8 cellular contexts compared by ENCODE assay signal in the genomic region with DNA sequence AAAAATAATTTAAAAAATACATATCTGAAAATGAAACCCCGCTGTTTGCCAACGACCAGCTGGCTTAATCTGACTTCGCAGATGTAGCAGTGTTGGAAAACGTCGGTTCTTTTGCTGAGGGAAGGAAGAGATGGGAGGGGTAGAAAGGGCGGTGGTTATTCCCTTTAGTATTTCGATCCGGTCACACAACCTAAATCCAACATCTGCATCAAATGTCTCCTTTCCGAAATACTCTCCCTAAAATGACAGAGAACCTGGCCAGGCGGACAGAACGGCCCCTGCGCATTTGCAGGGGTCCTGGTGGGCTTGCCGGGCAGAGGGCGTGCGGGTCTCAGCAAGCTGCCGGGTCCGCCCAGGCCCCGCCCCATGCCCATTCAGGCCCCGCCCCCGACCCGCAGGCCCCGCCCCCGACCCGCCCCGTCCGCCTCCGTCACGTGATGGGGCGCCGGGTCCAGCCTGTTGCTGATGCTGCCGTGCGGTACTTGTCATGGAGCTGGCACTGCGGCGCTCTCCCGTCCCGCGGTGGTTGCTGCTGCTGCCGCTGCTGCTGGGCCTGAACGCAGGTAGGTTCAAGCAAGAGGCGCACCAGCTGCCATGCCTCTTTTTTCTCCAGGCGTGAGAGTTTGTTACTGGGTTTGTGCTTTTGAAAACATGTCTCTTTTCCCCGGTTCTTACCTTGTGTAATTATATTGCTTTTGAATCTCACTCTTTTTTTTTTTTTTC. TPM values are rescaled to one million over a fixed set of nuclear protein-coding genes. Genes with fewer than 3 reads are reported as not detected.
DNase-seq lines count a peak whose midpoint lies in the region; ATAC-seq and TF ChIP-seq lines count a peak whose summit lies in the region.

A gene with protein sequence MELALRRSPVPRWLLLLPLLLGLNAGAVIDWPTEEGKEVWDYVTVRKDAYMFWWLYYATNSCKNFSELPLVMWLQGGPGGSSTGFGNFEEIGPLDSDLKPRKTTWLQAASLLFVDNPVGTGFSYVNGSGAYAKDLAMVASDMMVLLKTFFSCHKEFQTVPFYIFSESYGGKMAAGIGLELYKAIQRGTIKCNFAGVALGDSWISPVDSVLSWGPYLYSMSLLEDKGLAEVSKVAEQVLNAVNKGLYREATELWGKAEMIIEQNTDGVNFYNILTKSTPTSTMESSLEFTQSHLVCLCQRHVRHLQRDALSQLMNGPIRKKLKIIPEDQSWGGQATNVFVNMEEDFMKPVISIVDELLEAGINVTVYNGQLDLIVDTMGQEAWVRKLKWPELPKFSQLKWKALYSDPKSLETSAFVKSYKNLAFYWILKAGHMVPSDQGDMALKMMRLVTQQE (plus strand): TSS at position 459 of the 723 bp plus-strand sequence. CDS start 29 bp downstream, at position 488.

- TF ChIP-seq POLR2A in Raji (IDR thresholded peaks at IDR 0.05; ENCODE audit: insufficient read depth, low read depth, low read length), result peak; percentile 90

- peaks cover 12% of the 10 kb centered on the region for H3K27me3 ChIP-seq in neural progenitor cell
- H3K27me3 ChIP-seq in stomach smooth muscle (ENCODE audit: control insufficient read depth in 1 of 2, insufficient read depth in 2 of 2, low read length in 2 of 2), result no peaks in the 10 kb centered on the region

- H3K4me1 Mint-ChIP-seq in neural progenitor cell, result peaks cover 30% of the 10 kb centered on the region

- TF ChIP-seq CTCF in foreskin fibroblast (IDR thresholded peaks at IDR 0.05; ENCODE audit: low read depth, low read length), result no peak
- no peak for TF ChIP-seq CTCF in neural progenitor cell (IDR thresholded peaks at IDR 0.05)

- H4K20me1 ChIP-seq in neural progenitor cell (ENCODE audit: low read depth), result no peaks in the 10 kb centered on the region

- peak; percentile 60 for ATAC-seq in GM21786 (IDR thresholded peaks at IDR 0.05; ENCODE audit: unreplicated experiment)

- peaks cover 4% of the 10 kb centered on the region for H3K9me3 Mint-ChIP-seq in neural progenitor cell

- H3K27ac ChIP-seq in neural progenitor cell, result no peak within 1 kb of the TSS
- H3K27ac ChIP-seq in stomach smooth muscle (ENCODE audit: low read length), result peak within 1 kb of the TSS; percentile 31

- DNase-seq in DMS53 (lab: John Stamatoyannopoulos, UW), result peak; percentile 92
- peak; percentile 72 to 74 for DNase-seq in Kasumi-1 (lab: John Stamatoyannopoulos, UW)
- DNase-seq in activated effector memory CD4-positive, alpha-beta T cell treated with anti-CD3 and anti-CD28 coated beads, Interleukin-2, amount 50 U/mL, for 16 hours, result peak; percentile 93
- DNase-seq in foreskin fibroblast, result peak; percentile 68 to 88
- DNase-seq in neural progenitor cell (ENCODE audit: low spot score), result peak; percentile 95

- peak within 1 kb of the TSS; percentile 83 for H3K4me3 Mint-ChIP-seq in neural progenitor cell

- no peaks in the 10 kb centered on the region for H3K79me2 ChIP-seq in neural progenitor cell (ENCODE audit: low read depth)

- H3K9me3 ChIP-seq in neural progenitor cell (ENCODE audit: low read depth), result no peaks in the 10 kb centered on the region
- no peaks in the 10 kb centered on the region for H3K9me3 ChIP-seq in stomach smooth muscle (ENCODE audit: control insufficient read depth in 2 of 2, low read length in 2 of 2)

- H2AFZ ChIP-seq in neural progenitor cell (replicated peaks), result peak within 1 kb of the TSS; percentile 93

- H3F3A ChIP-seq in neural progenitor cell (ENCODE audit: low read depth), result peaks cover 18% of the 10 kb centered on the region

- H3K4me2 ChIP-seq in neural progenitor cell, result peak within 1 kb of the TSS; percentile 97

- H3K36me3 ChIP-seq in neural progenitor cell, result no peaks in the 10 kb centered on the region
- peaks cover 0 to 8% of the 10 kb centered on the region in 2 donors for H3K36me3 ChIP-seq in stomach smooth muscle (ENCODE audit: control insufficient read depth in 2 of 2, insufficient read depth in 2 of 2, low read length in 2 of 2)

- H3K27me3 Mint-ChIP-seq in neural progenitor cell (ENCODE audit: insufficient read depth, low read depth), result no peaks in the 10 kb centered on the region

- peak within 1 kb of the TSS; percentile 47 for H3K27ac Mint-ChIP-seq in neural progenitor cell

- peaks cover 28% of the 10 kb centered on the region for H3K4me1 ChIP-seq in neural progenitor cell
- peaks cover 21% of the 10 kb centered on the region for H3K4me1 ChIP-seq in stomach smooth muscle (ENCODE audit: control insufficient read depth, insufficient read depth, low read length)

- H3K9ac ChIP-seq in neural progenitor cell (no peak within 1 kb of the TSS), stomach smooth muscle (ENCODE audit: low read length in 2 of 2) (peak within 1 kb of the TSS; percentile 61 to 69)

- peaks cover 2% of the 10 kb centered on the region for H3K36me3 Mint-ChIP-seq in neural progenitor cell

- H3K4me3 ChIP-seq in foreskin fibroblast (ENCODE audit: low read depth in 1 of 2, low read length in 2 of 2) (peak within 1 kb of the TSS; percentile 58 to 94), neural progenitor cell (peak within 1 kb of the TSS; percentile 53), stomach smooth muscle (ENCODE audit: low read length in 2 of 2) (peak within 1 kb of the TSS; percentile 91 to 93)

RNA-seq across cellular contexts. Expression of the gene that starts here (rescaled TPM):
- total RNA-seq in neural progenitor cell (ENCODE audit: low replicate concordance), result 28.7 and 39.5 TPM in 2 replicates
